In the genomic region with DNA sequence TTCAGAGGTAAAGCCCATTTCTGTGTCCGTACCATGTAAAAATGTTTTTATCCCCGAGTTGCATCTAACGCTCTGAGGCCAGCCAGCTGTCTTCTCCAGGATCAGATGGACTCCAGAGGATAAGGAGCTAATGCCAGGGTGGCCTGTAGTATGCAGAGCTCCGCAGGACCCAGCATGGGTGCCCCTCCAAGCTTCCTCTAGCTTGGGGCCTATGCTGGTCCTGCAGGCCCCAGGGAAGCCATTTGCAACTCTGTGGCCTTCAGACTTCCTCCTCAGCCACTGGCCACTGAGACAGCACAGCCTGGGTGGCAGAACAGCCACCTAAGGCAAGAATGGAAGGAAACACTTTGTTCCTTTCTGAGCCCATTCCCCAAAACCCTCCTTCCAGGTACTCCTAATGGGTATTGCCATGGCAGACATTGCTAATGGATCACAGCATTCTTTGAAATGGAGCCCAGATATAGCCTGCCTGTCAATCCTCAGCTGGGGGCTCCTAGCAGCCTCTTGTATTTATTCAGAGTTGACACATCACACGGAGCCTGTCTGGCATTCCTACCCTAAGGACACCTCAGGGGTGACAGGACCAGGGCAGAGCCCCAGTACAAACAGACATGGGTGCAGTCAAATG, we compare ENCODE assay signal across 1 cellular context.
TF ChIP-seq lines count a peak whose summit lies in the region.

No MANE protein-coding gene starts in this region.

TF ChIP-seq in K562, 482 proteins besides CTCF, POLR2A, EP300 and RAD21:
- TF ChIP-seq ZBTB17 (CRISPR knock-in tag; IDR thresholded peaks at IDR 0.05) (peak; percentile 69), CBX8 (IDR thresholded peaks at IDR 0.05; ENCODE audit: borderline replicate concordance, extremely low read depth, low read depth, low read length, poor library complexity, severe bottlenecking) (no peak), MLLT1 (IDR thresholded peaks at IDR 0.05) (peak in 1 of 2 experiments; percentile 52; a peak in 1 of 4 replicates)
